Comparison of ENCODE assay signal across 8 cellular contexts in the genomic region with DNA sequence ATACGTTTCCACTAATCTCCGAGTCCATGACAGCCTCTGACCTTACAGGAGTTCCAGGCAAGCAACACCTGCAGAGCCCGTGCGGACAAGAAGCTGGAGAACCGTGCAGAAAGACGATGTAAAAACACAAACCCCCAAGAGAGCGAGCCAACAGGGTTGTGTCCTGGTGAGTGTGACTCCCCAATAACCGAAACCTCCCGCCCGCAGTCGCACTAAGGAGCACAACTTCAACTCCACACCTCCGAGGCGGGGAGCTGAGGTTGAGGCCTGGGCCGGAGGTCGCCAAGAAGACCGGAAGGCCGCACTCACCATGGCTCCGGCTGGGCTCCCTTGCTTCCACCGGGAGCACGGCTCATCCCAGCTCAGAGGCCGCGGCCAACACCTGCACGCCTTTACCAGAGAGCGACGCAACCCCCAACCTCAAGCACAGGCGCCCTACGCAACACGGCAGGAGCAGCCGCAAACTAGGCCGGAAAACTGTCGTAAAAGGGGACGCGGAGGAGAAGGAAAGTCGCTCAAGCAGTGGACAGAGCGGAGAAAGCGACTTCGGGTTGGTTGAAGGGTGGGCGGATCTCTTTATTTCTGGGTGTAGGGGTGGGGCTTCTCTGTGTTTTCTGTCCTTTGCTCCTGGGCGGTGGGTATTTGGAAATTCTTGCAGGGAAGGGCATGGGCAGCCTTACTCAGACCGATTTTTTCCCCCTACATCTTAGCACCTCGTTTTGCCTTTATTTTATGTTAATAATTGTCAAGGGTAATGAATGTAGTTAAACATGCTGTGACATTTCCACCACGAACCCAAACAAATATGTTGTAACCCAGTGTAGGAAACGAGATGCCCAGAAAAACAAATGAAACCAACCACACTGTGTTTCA. TPM values are rescaled to one million over a fixed set of nuclear protein-coding genes. Genes with fewer than 3 reads are reported as not detected.
DNase-seq lines count a peak whose midpoint lies in the region; ATAC-seq lines count a peak whose summit lies in the region.

A gene (minus strand): TSS at position 446 of the 873 bp plus-strand sequence. CDS start 134 bp downstream, at position 312.

- H3K4me3 Mint-ChIP-seq in activated CD4-positive, alpha-beta T cell treated with anti-CD3 and anti-CD28 coated beads, Interleukin-2, amount 10 ng/mL, durations not matched to agents 7 days and 5 days, result peak within 1 kb of the TSS; percentile 91

- intact Hi-C loops in left colon (cut with DNase I, micrococcal nuclease), result no loop called here

- no peaks in the 10 kb centered on the region for H3K27me3 ChIP-seq in BLaER1

- peak within 1 kb of the TSS; percentile 89 for H3K9ac ChIP-seq in BLaER1

- peak within 1 kb of the TSS; percentile 88 for H3K4me2 ChIP-seq in BLaER1

- H3K4me1 Mint-ChIP-seq in activated CD4-positive, alpha-beta T cell treated with anti-CD3 and anti-CD28 coated beads, Interleukin-2, amount 10 ng/mL, durations not matched to agents 7 days and 5 days, result peaks cover 27% of the 10 kb centered on the region

- peak; percentile 95 for ATAC-seq in GM19328 (IDR thresholded peaks at IDR 0.05; ENCODE audit: unreplicated experiment)
- ATAC-seq in HG03520 (IDR thresholded peaks at IDR 0.05; ENCODE audit: unreplicated experiment), result peak; percentile 97
- ATAC-seq in left colon, result peak; percentile 98

- peak within 1 kb of the TSS; percentile 95 for H3K27ac Mint-ChIP-seq in activated CD4-positive, alpha-beta T cell treated with anti-CD3 and anti-CD28 coated beads, Interleukin-2, amount 10 ng/mL, durations not matched to agents 7 days and 5 days

- no peaks in the 10 kb centered on the region for H3K9me3 ChIP-seq in BLaER1

- CTCF ChIA-PET in activated CD4-positive, alpha-beta T cell treated with anti-CD3 and anti-CD28 coated beads, Interleukin-2, amount 10 ng/mL, durations not matched to agents 7 days and 5 days (lab: Charles Lee), result interaction anchor here (0.5 kb wide), 1 partner anchor 311 kb away, joined by 5 read pairs; no protein-coding TSS in a partner anchor

- peaks cover 22% of the 10 kb centered on the region for H3K4me1 ChIP-seq in BLaER1

- POLR2A ChIA-PET in activated CD4-positive, alpha-beta T cell treated with anti-CD3 and anti-CD28 coated beads, Interleukin-2, amount 10 ng/mL, durations not matched to agents 7 days and 5 days (lab: Charles Lee), result no interaction called here

- no peaks in the 10 kb centered on the region for H3K9me3 Mint-ChIP-seq in activated CD4-positive, alpha-beta T cell treated with anti-CD3 and anti-CD28 coated beads, Interleukin-2, amount 10 ng/mL, durations not matched to agents 7 days and 5 days

- H3K4me3 ChIP-seq in BLaER1, result peak within 1 kb of the TSS; percentile 84

- peaks cover 5% of the 10 kb centered on the region; the same call in 1 of the 2 replicates for H4K20me1 ChIP-seq in BLaER1

- DNase-seq in NCI-H69 (lab: John Stamatoyannopoulos, UW) (peak; percentile 99), cortex of kidney (lab: John Stamatoyannopoulos, UW) (peak; percentile 25), left colon (peak; percentile 91 to 96)
- DNase-seq in activated CD4-positive, alpha-beta T cell treated with anti-CD3 and anti-CD28 coated beads, Interleukin-2, amount 10 ng/mL, durations not matched to agents 7 days and 5 days, result peak; percentile 94
- DNase-seq in stimulated activated CD4-positive, alpha-beta T cell treated with anti-CD3 and anti-CD28 coated beads, Interleukin-1b, Interleukin-23, amount 100 ng/mL, for 48 hours, result peak; percentile 92

- peaks cover 13% of the 10 kb centered on the region for H3K36me3 Mint-ChIP-seq in activated CD4-positive, alpha-beta T cell treated with anti-CD3 and anti-CD28 coated beads, Interleukin-2, amount 10 ng/mL, durations not matched to agents 7 days and 5 days (ENCODE audit: low read depth)

- H3K36me3 ChIP-seq in BLaER1, result peaks cover 22% of the 10 kb centered on the region; the same call in 1 of the 2 replicates

- H3K27ac ChIP-seq in BLaER1, result peak within 1 kb of the TSS; percentile 81

- peaks cover 1% of the 10 kb centered on the region for H3K27me3 Mint-ChIP-seq in activated CD4-positive, alpha-beta T cell treated with anti-CD3 and anti-CD28 coated beads, Interleukin-2, amount 10 ng/mL, durations not matched to agents 7 days and 5 days

RNA-seq across cellular contexts. Expression of the gene that starts here (rescaled TPM):
- total RNA-seq in activated CD4-positive, alpha-beta T cell treated with anti-CD3 and anti-CD28 coated beads, Interleukin-2, amount 10 ng/mL, durations not matched to agents 7 days and 5 days, result 10 to 100 TPM; 33.5 to 45.7 TPM
- total RNA-seq in left colon, result 10 to 100 TPM; 30.3 to 32.3 TPM

Comparison
In these comparisons a context has a peak if more than half of its experiments do, and no peak if none do; other contexts are left out.
1. Peak in every context shown above with its lines: DNase-seq, ATAC-seq, H3K4me3 ChIP-seq and H3K27ac ChIP-seq.
2. DNase-seq: peak in every context shown above with its lines; median percentile 99 in NCI-H69; 94 in activated CD4-positive, alpha-beta T cell treated with anti-CD3 and anti-CD28 coated beads, Interleukin-2, amount 10 ng/mL, durations not matched to agents 7 days and 5 days; 94 in left colon; 92 in stimulated activated CD4-positive, alpha-beta T cell treated with anti-CD3 and anti-CD28 coated beads, Interleukin-1b, Interleukin-23, amount 100 ng/mL, for 48 hours; 25 in cortex of kidney.